29 cellular contexts compared by ENCODE assay signal in the genomic region with DNA sequence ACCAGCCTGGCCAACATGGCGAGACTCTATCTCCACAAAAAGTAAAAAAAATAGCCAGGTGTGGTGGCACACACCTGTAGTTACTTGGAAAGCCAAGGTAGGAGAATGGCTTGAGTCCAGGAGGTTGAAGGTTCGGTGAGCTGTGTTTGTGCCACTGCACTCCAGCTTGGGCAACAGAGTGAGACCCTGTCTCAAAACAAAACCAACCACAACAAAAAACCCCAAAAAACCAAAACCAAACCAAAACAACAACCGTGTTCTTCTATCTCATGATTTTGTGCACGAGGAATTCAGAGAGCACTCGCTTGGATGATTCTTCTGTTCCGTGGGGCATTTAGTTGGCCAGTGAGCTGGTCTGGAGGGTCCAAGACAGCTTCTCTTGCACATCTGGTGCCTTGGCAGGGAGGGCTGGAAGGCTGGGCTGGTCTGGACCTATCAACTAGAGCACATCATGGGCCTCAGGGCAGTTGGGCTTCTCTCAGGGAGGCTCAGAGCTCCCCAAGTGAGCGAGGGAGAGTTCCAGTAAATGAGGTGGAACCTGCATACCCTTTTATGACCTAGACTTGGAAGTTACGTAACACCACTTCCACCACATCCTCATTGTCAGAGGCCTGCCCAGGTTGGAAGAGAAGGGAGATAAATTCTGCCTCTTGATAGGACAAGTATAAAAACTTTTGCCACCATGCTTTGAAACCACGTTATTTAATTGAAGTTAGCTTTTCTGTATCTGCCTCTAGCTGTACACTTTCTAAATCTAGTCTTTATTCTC. TPM values are rescaled to one million over a fixed set of nuclear protein-coding genes. Genes with fewer than 3 reads are reported as not detected.
"Had no signal": no experiment of that assay in that cellular context is flagged by ENCODE, and none has a peak within 500 bp of the region (broad histone marks: within the 10 kb centered on the region; RNA-seq: fewer than 3 reads in every experiment).

No MANE protein-coding gene starts in this region.

- H2AFZ ChIP-seq: hepatocyte had no signal

- H3K4me3 ChIP-seq: gastrocnemius medialis, hepatocyte, spleen, suprapubic skin, tibial artery had no signal

- H3K9me3 ChIP-seq: gastrocnemius medialis, suprapubic skin had no signal

- H3K4me1 ChIP-seq: gastrocnemius medialis, tibial artery had no signal

- H3K36me3 ChIP-seq: brain microvascular endothelial cell, gastrocnemius medialis, spleen, suprapubic skin, tibial artery had no signal

- ATAC-seq: effector memory CD8-positive, alpha-beta T cell; gastrocnemius medialis; left colon; naive thymus-derived CD4-positive, alpha-beta T cell; right cardiac atrium had no signal

- DNase-seq: activated CD4-positive, alpha-beta T cell treated with anti-CD3 and anti-CD28 coated beads for 4 hours; activated CD4-positive, alpha-beta T cell treated with anti-CD3 and anti-CD28 coated beads, Interleukin-2, amount 50 U/mL, for 4 hours; activated gamma-delta T cell; activated naive CD4-positive, alpha-beta T cell treated with anti-CD3 and anti-CD28 coated beads, Interleukin-2, amount 10 ng/mL, durations not matched to agents 7 days and 5 days; activated naive CD8-positive, alpha-beta T cell treated with anti-CD3 and anti-CD28 coated beads, Interleukin-2, amount 10 ng/mL, durations not matched to agents 7 days and 5 days; brain microvascular endothelial cell; cortex of kidney; effector memory CD8-positive, alpha-beta T cell; erythroblast; gastrocnemius medialis; left colon; midbrain; naive thymus-derived CD4-positive, alpha-beta T cell; nucleus accumbens; right cardiac atrium; spleen; stimulated activated naive CD4-positive, alpha-beta T cell; tibial artery had no signal

- H3K27ac ChIP-seq: brain microvascular endothelial cell, gastrocnemius medialis, hepatocyte, spleen, suprapubic skin, tibial artery, VCaP had no signal

- H3K79me2 ChIP-seq: hepatocyte had no signal

- H3K4me2 ChIP-seq: hepatocyte had no signal

- FAIRE-seq: astrocyte, keratinocyte, TTC549 had no signal

- H3K27me3 ChIP-seq: brain microvascular endothelial cell, gastrocnemius medialis had no signal

RNA-seq across cellular contexts. Expression of a gene that starts 25.2 kb away (rescaled TPM):
- total RNA-seq: activated naive CD8-positive, alpha-beta T cell treated with anti-CD3 and anti-CD28 coated beads, Interleukin-2, amount 10 ng/mL, durations not matched to agents 7 days and 5 days; left colon; liver; naive thymus-derived CD4-positive, alpha-beta T cell had no signal
- polyA plus RNA-seq: keratinocyte; liver; naive thymus-derived CD4-positive, alpha-beta T cell had no signal

RNA-seq across cellular contexts. Expression of a gene that starts 42.5 kb away (rescaled TPM):
- total RNA-seq: activated naive CD8-positive, alpha-beta T cell treated with anti-CD3 and anti-CD28 coated beads, Interleukin-2, amount 10 ng/mL, durations not matched to agents 7 days and 5 days; cardiac septum; cerebellum; gastrocnemius medialis; hepatocyte; left colon; liver; naive thymus-derived CD4-positive, alpha-beta T cell; neural crest cell; right cardiac atrium; spleen; ureter had no signal
- polyA plus RNA-seq: hepatocyte; keratinocyte; liver; naive thymus-derived CD4-positive, alpha-beta T cell; right cardiac atrium had no signal
